In genomic region chr9:113365652-113366051, GRCh38 we compare ENCODE assay signal across 3 cellular contexts. TPM values are rescaled to one million over a fixed set of nuclear protein-coding genes. Genes with fewer than 3 reads are reported as not detected.
"Had no signal": no experiment of that assay in that cellular context is flagged by ENCODE, and none has a peak within 500 bp of the region (broad histone marks: within the 10 kb centered on the region; RNA-seq: fewer than 3 reads in every experiment).

No MANE protein-coding gene starts in this region.

RNA-seq across cellular contexts. Expression of gene BSPRY, which starts 16.3 kb away (rescaled TPM):
- total RNA-seq: glomerular endothelial cell, lung microvascular endothelial cell, occipital lobe had no signal
